ENCODE assay signal across 8 cellular contexts in the genomic region with DNA sequence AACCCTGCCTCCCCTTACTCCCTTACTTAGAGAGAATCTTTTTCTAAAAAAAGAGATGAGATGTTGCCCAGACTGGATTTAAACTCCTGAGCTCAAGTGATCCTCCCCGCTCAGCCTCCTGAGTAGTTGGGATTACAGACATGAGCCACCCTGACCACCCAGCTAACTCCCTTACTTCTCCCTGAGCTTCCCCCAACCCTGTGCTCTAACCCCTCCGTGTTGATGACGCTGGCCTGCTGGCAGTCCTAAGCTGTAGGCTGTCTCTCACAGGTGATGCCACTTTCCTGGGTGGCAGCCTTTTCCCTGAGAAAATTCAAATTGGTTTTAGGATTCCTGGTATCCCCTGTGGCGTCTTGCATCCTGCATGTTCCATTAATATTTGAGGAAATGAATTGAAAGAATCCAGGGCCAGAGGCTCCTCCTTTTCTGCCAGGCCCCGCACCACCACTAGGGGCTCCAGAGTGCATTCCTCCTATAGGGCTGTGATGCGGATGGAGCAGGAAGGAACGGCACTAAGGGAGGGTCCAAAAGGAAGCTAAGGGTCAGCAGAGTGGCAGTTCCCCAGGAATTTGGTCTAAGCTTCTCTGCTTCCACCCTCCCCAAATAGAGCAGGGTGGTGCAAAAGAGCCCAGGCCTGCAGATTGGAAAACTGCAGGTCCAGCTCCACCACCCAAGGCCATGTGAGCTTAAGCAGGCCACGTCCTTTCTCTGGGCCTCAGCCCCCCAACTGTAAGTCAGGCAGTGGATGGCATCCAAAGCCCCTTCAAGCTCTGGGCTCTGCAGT.
DNase-seq lines count a peak whose midpoint lies in the region; ATAC-seq and TF ChIP-seq lines count a peak whose summit lies in the region.

No MANE protein-coding gene starts in this region.

- intact Hi-C loops in CD4-positive, alpha-beta memory T cell (cut with micrococcal nuclease) = loop anchor here (1.0 kb wide), 2 partner anchors 65 to 101 kb away; a partner anchor contains a TSS
- intact Hi-C loops in Panc1 (cut with micrococcal nuclease; ENCODE audit: unreplicated experiment) = no loop called here
- intact Hi-C loops in stomach (cut with DNase I; ENCODE audit: low total_unique reads) = loop anchor here (5.0 kb wide), 1 partner anchor 102 kb away; a partner anchor contains a TSS

- H3K4me1 ChIP-seq in CD4-positive, alpha-beta memory T cell (ENCODE audit: insufficient read depth, low read length) = peaks cover 9% of the 10 kb centered on the region
- H3K4me1 ChIP-seq in Panc1 (ENCODE audit: control insufficient read depth, insufficient read depth, low read length) (no peaks in the 10 kb centered on the region), stomach (peaks cover 6 to 32% (median 19%) of the 10 kb centered on the region in 4 donors)

- no peak overlapping the region for H3K9ac ChIP-seq in neural cell (ENCODE audit: low read length)

- BruUV-seq in Panc1 (replicated peaks; lab: Mats Ljungman, UMichigan) = no TSS peak

- H3K9me2 ChIP-seq in neural cell (ENCODE audit: insufficient read depth, low read length) = no peaks in the 10 kb centered on the region

- no peaks in the 10 kb centered on the region for H3K36me3 Mint-ChIP-seq in CD4-positive, alpha-beta memory T cell
- H3K36me3 Mint-ChIP-seq in activated T-cell treated with anti-CD3 and anti-CD28 coated beads, Interleukin-2, amount 50 U/mL, for 4 hours (ENCODE audit: insufficient read depth) = no peaks in the 10 kb centered on the region

- CTCF ChIA-PET in CD4-positive, alpha-beta memory T cell (lab: Charles Lee; ENCODE audit: partially characterized antibody) = interaction anchor here (0.7 to 10.4 kb wide), 47 partner anchors 9 to 335 kb away, joined by 3 to 154 read pairs (median 5); a partner anchor contains a TSS
- CTCF ChIA-PET in HEK293T (lab: Yijun Ruan, JAX) (interaction anchor here (0.5 to 1.6 kb wide), 15 partner anchors 9 to 961 kb away, joined by 3 to 6 read pairs (median 4); a partner anchor contains a TSS), Panc1 (lab: Charles Lee) (interaction anchor here (0.5 to 1.6 kb wide), 9 partner anchors 9 to 227 kb away, joined by 3 to 14 read pairs (median 4); a partner anchor contains a TSS)

- H3K79me2 ChIP-seq in neural cell (replicated peaks; ENCODE audit: insufficient read depth, low read length) = no peaks in the 10 kb centered on the region

- ATAC-seq in Panc1 = peak; percentile 91
- peak; percentile 93 for ATAC-seq in activated T-cell treated with anti-CD3 and anti-CD28 coated beads, Interleukin-2, amount 50 U/mL, for 4 hours
- no peak for ATAC-seq in GM21381 (IDR thresholded peaks at IDR 0.05; ENCODE audit: unreplicated experiment)

- no peaks in the 10 kb centered on the region for H3K9me3 ChIP-seq in CD4-positive, alpha-beta memory T cell (ENCODE audit: control insufficient read depth in 1 of 2, low read length in 2 of 2)
- H3K9me3 ChIP-seq in Panc1 (ENCODE audit: control insufficient read depth, insufficient read depth, low read depth, low read length) (no peaks in the 10 kb centered on the region), neural cell (ENCODE audit: low read length) (no peaks in the 10 kb centered on the region), stomach (no peaks in the 10 kb centered on the region)

- H3K27ac ChIP-seq in CD4-positive, alpha-beta memory T cell (ENCODE audit: low read depth, low read length) = no peak overlapping the region
- H3K27ac ChIP-seq in Panc1 (ENCODE audit: low read length) (no peak overlapping the region), neural cell (ENCODE audit: low read length) (no peak overlapping the region), stomach (peak overlapping the region in 1 of 5 donors; percentile 19)

- no peaks in the 10 kb centered on the region for H4K20me1 ChIP-seq in neural cell (ENCODE audit: insufficient read depth)

- in situ Hi-C loops in Panc1 (cut with HindIII; ENCODE audit: low pct_unique_long_range_greater_than_20kb, low sequenced_read_pairs) = no loop called here

- no peak for TF ChIP-seq POLR2A in stomach (IDR thresholded peaks at IDR 0.05)

- 42 to 47% (median 46%) methylated on average over 7 to 8 of the region's 8 CpGs for WGBS in stomach, 5 donors

- no peak overlapping the region for H3K4me3 ChIP-seq in CD4-positive, alpha-beta memory T cell (ENCODE audit: low read length in 2 of 2)
- no peak overlapping the region for H3K4me3 ChIP-seq in Panc1 (ENCODE audit: low read depth in 2 of 2, low read length in 2 of 2)
- no peak overlapping the region for H3K4me3 ChIP-seq in neural cell (ENCODE audit: low read length)
- H3K4me3 ChIP-seq in stomach = no peak overlapping the region

- TF ChIP-seq CTCF in Panc1 (IDR thresholded peaks at IDR 0.05) (peak; percentile 97), neural cell (IDR thresholded peaks at IDR 0.05; ENCODE audit: poor library complexity, severe bottlenecking) (peak; percentile 63), stomach (IDR thresholded peaks at IDR 0.05) (peak in 5 of 7 experiments; percentile 77 to 95 (median 91))

- H3K4me1 Mint-ChIP-seq in CD4-positive, alpha-beta memory T cell = peaks cover 6 to 20% (median 10%) of the 10 kb centered on the region in 4 donors
- peaks cover 10% of the 10 kb centered on the region for H3K4me1 Mint-ChIP-seq in activated T-cell treated with anti-CD3 and anti-CD28 coated beads, Interleukin-2, amount 50 U/mL, for 4 hours (ENCODE audit: low read depth)

- no peaks in the 10 kb centered on the region for H3K9me3 Mint-ChIP-seq in CD4-positive, alpha-beta memory T cell
- no peaks in the 10 kb centered on the region for H3K9me3 Mint-ChIP-seq in activated T-cell treated with anti-CD3 and anti-CD28 coated beads, Interleukin-2, amount 50 U/mL, for 4 hours

- no peaks in the 10 kb centered on the region for H3K27me3 Mint-ChIP-seq in CD4-positive, alpha-beta memory T cell
- H3K27me3 Mint-ChIP-seq in activated T-cell treated with anti-CD3 and anti-CD28 coated beads, Interleukin-2, amount 50 U/mL, for 4 hours (ENCODE audit: low read depth) = no peaks in the 10 kb centered on the region

- H3K27me3 ChIP-seq in CD4-positive, alpha-beta memory T cell (ENCODE audit: insufficient read depth, low read length) = no peaks in the 10 kb centered on the region
- H3K27me3 ChIP-seq in Panc1 (ENCODE audit: control insufficient read depth, insufficient read depth, low read length) (no peaks in the 10 kb centered on the region), neural cell (ENCODE audit: insufficient read depth, low read depth, low read length) (no peaks in the 10 kb centered on the region), stomach (no peaks in the 10 kb centered on the region)

- POLR2A ChIA-PET in CD4-positive, alpha-beta memory T cell (lab: Charles Lee; ENCODE audit: partially characterized antibody) = interaction anchor here (0.6 to 3.6 kb wide), 11 partner anchors 26 to 193 kb away, joined by 3 to 28 read pairs (median 3); a partner anchor contains a TSS
- POLR2A ChIA-PET in HEK293T (lab: Yijun Ruan, JAX) (no interaction called here), Panc1 (lab: Charles Lee) (no interaction called here)

- peak; percentile 50 to 66 (median 56) for DNase-seq in CD4-positive, alpha-beta memory T cell
- DNase-seq in HEK293T (ENCODE audit: extremely low spot score) (peak; percentile 70), Panc1 (ENCODE audit: low read depth, low spot score) (peak; percentile 27), fibroblast of gingiva (ENCODE audit: low read depth) (peak; percentile 28), stomach (peak; percentile 80)
- peak; percentile 60 for DNase-seq in activated T-cell treated with anti-CD3 and anti-CD28 coated beads, Interleukin-2, amount 50 U/mL, for 4 hours

- no peak for TF ChIP-seq RAD21 in neural cell (conservative IDR thresholded peaks at IDR 0.05)

- H3K4me3 Mint-ChIP-seq in CD4-positive, alpha-beta memory T cell = peak overlapping the region in 3 of 8 donors; percentile 4 to 57 (median 14)
- H3K4me3 Mint-ChIP-seq in activated T-cell treated with anti-CD3 and anti-CD28 coated beads, Interleukin-2, amount 50 U/mL, for 4 hours = no peak overlapping the region

- H3K4me2 ChIP-seq in neural cell (ENCODE audit: low read length) = no peak overlapping the region

- peak overlapping the region in 5 of 7 donors; percentile 30 to 85 (median 61) for H3K27ac Mint-ChIP-seq in CD4-positive, alpha-beta memory T cell

- H3K36me3 ChIP-seq in CD4-positive, alpha-beta memory T cell (ENCODE audit: insufficient read depth, low read length) = no peaks in the 10 kb centered on the region
- H3K36me3 ChIP-seq in Panc1 (ENCODE audit: control insufficient read depth, insufficient read depth, low read length) (no peaks in the 10 kb centered on the region), neural cell (ENCODE audit: insufficient read depth, low read length) (no peaks in the 10 kb centered on the region), stomach (no peaks in the 10 kb centered on the region)

- TF ChIP-seq EP300 in neural cell (conservative IDR thresholded peaks at IDR 0.05; ENCODE audit: poor library complexity, severe bottlenecking) (no peak), stomach (IDR thresholded peaks at IDR 0.05) (no peak)

- no peak overlapping the region for H2AFZ ChIP-seq in neural cell (ENCODE audit: low read depth, low read length)

- H3F3A ChIP-seq in neural cell (ENCODE audit: insufficient read depth, low read length, poor library complexity, severe bottlenecking) = no peaks in the 10 kb centered on the region

TF ChIP-seq in HEK293T, 16 proteins besides CTCF, POLR2A, EP300 and RAD21 (continues in another document):
- TF ChIP-seq BHLHE40 (IDR thresholded peaks at IDR 0.05; ENCODE audit: borderline replicate concordance) (no peak), FOXM1 (IDR thresholded peaks at IDR 0.05; ENCODE audit: borderline replicate concordance) (no peak), ARNT (IDR thresholded peaks at IDR 0.05) (no peak), SP1 (IDR thresholded peaks at IDR 0.05) (no peak), FOXK2 (IDR thresholded peaks at IDR 0.05) (no peak)

TF ChIP-seq in neural cell, 6 proteins besides CTCF, POLR2A, EP300 and RAD21 (continues in another document):
- TF ChIP-seq EZH2 (IDR thresholded peaks at IDR 0.05; ENCODE audit: borderline replicate concordance, insufficient read depth, low read length, poor library complexity, severe bottlenecking) (no peak), POLR2AphosphoS5 (IDR thresholded peaks at IDR 0.05) (no peak), MXI1 (conservative IDR thresholded peaks at IDR 0.05; ENCODE audit: poor library complexity, severe bottlenecking) (no peak)

Comparison
In these comparisons a context has a peak if more than half of its experiments do, and no peak if none do; other contexts are left out.
1. DNase-seq: peak in every context shown above with its lines; median percentile 80 in stomach; 70 in HEK293T; 60 in activated T-cell treated with anti-CD3 and anti-CD28 coated beads, Interleukin-2, amount 50 U/mL, for 4 hours; 56 in CD4-positive, alpha-beta memory T cell; 28 in fibroblast of gingiva; 27 in Panc1.